25 cellular contexts compared by ENCODE assay signal in genomic region chr1:31393463-31393862, GRCh38. TPM values are rescaled to one million over a fixed set of nuclear protein-coding genes. Genes with fewer than 3 reads are reported as not detected.
"Had no signal": no experiment of that assay in that cellular context is flagged by ENCODE, and none has a peak within 500 bp of the region (broad histone marks: within the 10 kb centered on the region; RNA-seq: fewer than 3 reads in every experiment).

No MANE protein-coding gene starts in this region.

- DNase-seq: dermis blood vessel endothelial cell; dorsolateral prefrontal cortex; effector CD4-positive, alpha-beta T cell; effector memory CD4-positive, alpha-beta T cell; foreskin keratinocyte; gastrocnemius medialis; glutamatergic neuron; head of caudate nucleus; heart right ventricle; hippocampal formation; left cardiac atrium; left lung; left ventricle myocardium superior; lower lobe of right lung; mesenchymal stem cell; mucosa of descending colon; naive B cell; naive thymus-derived CD8-positive, alpha-beta T cell had no signal

- H3K4me3 ChIP-seq: coronary artery, gastrocnemius medialis, heart right ventricle, left lung, lower lobe of right lung, mucosa of descending colon had no signal

- H3K9me3 Mint-ChIP-seq: mesothelial cell of epicardium; naive B cell; naive thymus-derived CD8-positive, alpha-beta T cell had no signal

- FAIRE-seq: colon, endothelial cell of umbilical vein, islet of Langerhans had no signal

- H3K27ac Mint-ChIP-seq: mesothelial cell of epicardium; naive thymus-derived CD8-positive, alpha-beta T cell had no signal

- H3K27me3 ChIP-seq: dorsolateral prefrontal cortex, esophagus muscularis mucosa, foreskin keratinocyte, gastrocnemius medialis had no signal

- H3K36me3 ChIP-seq: esophagus muscularis mucosa, gastrocnemius medialis, heart right ventricle, left lung, lower lobe of right lung had no signal

- H3K36me3 Mint-ChIP-seq: mesothelial cell of epicardium; naive B cell; naive thymus-derived CD8-positive, alpha-beta T cell had no signal

- H3K4me3 Mint-ChIP-seq: mesothelial cell of epicardium had no signal

- H3K9me3 ChIP-seq: esophagus muscularis mucosa, gastrocnemius medialis, heart right ventricle, left lung, lower lobe of right lung, mucosa of descending colon had no signal

- H3K27ac ChIP-seq: coronary artery, dorsolateral prefrontal cortex, esophagus muscularis mucosa, foreskin keratinocyte, left lung, lower lobe of right lung had no signal

- ATAC-seq: foreskin keratinocyte; gastrocnemius medialis; heart right ventricle; left cardiac atrium; left lung; left ventricle myocardium superior; lower lobe of right lung; mucosa of descending colon; naive thymus-derived CD8-positive, alpha-beta T cell had no signal

RNA-seq across cellular contexts. Expression of gene SERINC2, which starts 19.6 kb away (rescaled TPM):
- total RNA-seq: naive thymus-derived CD8-positive, alpha-beta T cell had no signal
- polyA plus RNA-seq: naive thymus-derived CD8-positive, alpha-beta T cell had no signal

RNA-seq across cellular contexts. Expression of gene FABP3, which starts 20.6 kb away (rescaled TPM):
- total RNA-seq: glomerular endothelial cell; naive thymus-derived CD8-positive, alpha-beta T cell had no signal
- polyA plus RNA-seq: naive thymus-derived CD8-positive, alpha-beta T cell had no signal
